1 cellular context compared by ENCODE assay signal in the genomic region with DNA sequence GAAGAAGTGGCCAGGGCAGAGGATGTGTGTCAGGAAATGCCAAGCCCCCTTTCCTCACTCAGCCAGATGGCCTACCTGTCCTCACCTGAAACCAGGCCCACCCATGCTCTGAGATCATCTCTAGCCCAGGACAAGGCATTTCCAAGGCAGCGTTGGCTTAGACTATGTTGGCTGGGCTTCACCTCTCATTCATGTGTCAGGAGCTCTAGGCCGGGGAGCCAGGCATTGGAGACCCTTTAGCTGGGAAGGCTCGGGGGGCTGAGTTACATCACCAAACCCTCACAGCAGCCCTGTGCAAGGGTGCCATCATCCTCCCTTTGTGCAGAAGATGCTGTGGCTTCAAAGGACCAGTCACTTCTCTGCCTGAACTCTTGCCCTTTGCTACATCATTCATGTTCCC.
TF ChIP-seq lines count a peak whose summit lies in the region.

No MANE protein-coding gene starts in this region.

TF ChIP-seq in HCT116, 20 proteins besides CTCF, POLR2A, EP300 and RAD21 (continued from another document):
- no peak for TF ChIP-seq REST (IDR thresholded peaks at IDR 0.05; ENCODE audit: low read depth)
- no peak for TF ChIP-seq TCF7L2 (IDR thresholded peaks at IDR 0.05; ENCODE audit: borderline replicate concordance, extremely low read depth, insufficient read depth, insufficient read length)
- no peak for TF ChIP-seq EGR1 (IDR thresholded peaks at IDR 0.05; ENCODE audit: low read depth)
- TF ChIP-seq SP1 (IDR thresholded peaks at IDR 0.05; ENCODE audit: low read depth) = no peak
- TF ChIP-seq CBX3 (IDR thresholded peaks at IDR 0.05; ENCODE audit: low read depth) = no peak
- no peak for TF ChIP-seq SIN3A (IDR thresholded peaks at IDR 0.05; ENCODE audit: low read depth)
- TF ChIP-seq SRF (IDR thresholded peaks at IDR 0.05; ENCODE audit: low read depth) = no peak
- TF ChIP-seq JUND (IDR thresholded peaks at IDR 0.05) = no peak
- TF ChIP-seq FOSL1 (IDR thresholded peaks at IDR 0.05; ENCODE audit: low read depth) = no peak
- TF ChIP-seq EZH2phosphoT487 (IDR thresholded peaks at IDR 0.05; ENCODE audit: borderline replicate concordance) = no peak
- no peak for TF ChIP-seq ATF3 (IDR thresholded peaks at IDR 0.05)
- TF ChIP-seq, protein P1, sequence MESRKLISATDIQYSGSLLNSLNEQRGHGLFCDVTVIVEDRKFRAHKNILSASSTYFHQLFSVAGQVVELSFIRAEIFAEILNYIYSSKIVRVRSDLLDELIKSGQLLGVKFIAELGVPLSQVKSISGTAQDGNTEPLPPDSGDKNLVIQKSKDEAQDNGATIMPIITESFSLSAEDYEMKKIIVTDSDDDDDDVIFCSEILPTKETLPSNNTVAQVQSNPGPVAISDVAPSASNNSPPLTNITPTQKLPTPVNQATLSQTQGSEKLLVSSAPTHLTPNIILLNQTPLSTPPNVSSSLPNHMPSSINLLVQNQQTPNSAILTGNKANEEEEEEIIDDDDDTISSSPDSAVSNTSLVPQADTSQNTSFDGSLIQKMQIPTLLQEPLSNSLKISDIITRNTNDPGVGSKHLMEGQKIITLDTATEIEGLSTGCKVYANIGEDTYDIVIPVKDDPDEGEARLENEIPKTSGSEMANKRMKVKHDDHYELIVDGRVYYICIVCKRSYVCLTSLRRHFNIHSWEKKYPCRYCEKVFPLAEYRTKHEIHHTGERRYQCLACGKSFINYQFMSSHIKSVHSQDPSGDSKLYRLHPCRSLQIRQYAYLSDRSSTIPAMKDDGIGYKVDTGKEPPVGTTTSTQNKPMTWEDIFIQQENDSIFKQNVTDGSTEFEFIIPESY (IDR thresholded peaks at IDR 0.05; ENCODE audit: extremely low read depth, insufficient replicate concordance, low read length) = no peak
